Comparison of ENCODE assay signal across 13 cellular contexts in the genomic region with DNA sequence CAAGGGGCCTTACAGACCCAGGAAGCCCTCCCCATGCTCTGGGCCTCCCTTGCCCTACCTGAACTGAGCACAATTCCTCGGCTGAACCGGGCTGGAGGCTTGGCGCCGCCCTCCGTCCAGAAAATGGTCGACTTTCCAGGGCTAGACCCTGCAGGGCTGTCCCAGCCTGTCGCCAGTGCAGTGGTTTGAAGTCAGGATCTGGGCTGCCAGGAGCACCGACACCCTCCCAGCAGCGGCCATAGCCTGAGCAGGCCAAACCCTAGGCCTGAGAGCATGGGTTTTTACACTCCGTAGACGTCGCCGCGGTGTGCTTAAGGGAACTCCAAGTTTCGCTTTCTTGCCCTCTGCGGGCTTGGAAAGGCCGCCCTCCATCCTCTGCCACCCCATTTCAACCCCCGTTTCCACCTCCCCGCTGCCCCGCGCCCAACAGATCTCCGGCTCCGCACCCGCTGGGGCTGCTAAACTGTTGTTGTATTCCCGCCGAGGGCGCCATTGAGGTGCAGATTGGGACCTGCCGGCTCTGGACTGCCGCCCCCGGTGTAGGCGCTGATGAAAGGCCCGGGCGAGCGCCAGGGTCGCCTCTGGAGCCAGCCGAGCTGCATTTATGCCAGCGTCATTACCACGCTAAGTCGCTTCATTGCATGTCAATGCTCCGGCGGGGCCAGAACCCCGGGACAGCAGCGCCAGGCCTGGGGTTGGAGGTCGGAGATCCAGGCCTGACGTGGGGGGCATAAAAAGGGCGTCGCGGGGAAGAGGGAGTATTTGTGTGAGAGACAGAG. TPM values are rescaled to one million over a fixed set of nuclear protein-coding genes. Genes with fewer than 3 reads are reported as not detected.
DNase-seq lines count a peak whose midpoint lies in the region; ATAC-seq and TF ChIP-seq lines count a peak whose summit lies in the region.
"Had no signal": no experiment of that assay in that cellular context is flagged by ENCODE, and none has a peak within 500 bp of the region (broad histone marks: within the 10 kb centered on the region; RNA-seq: fewer than 3 reads in every experiment).

No MANE protein-coding gene starts in this region.

- TF ChIP-seq CTCF in right atrium auricular region (IDR thresholded peaks at IDR 0.05) (no peak), MCF 10A (IDR thresholded peaks at IDR 0.05; ENCODE audit: unreplicated experiment) (no peak), kidney epithelial cell (IDR thresholded peaks at IDR 0.05; ENCODE audit: insufficient read depth, low read length, poor library complexity, severe bottlenecking) (no peak), type B pancreatic cell (conservative IDR thresholded peaks at IDR 0.05) (no peak), prostate gland (IDR thresholded peaks at IDR 0.05) (no peak)

- H3K9me3 Mint-ChIP-seq in MCF 10A (ENCODE audit: unreplicated experiment), result no peaks in the 10 kb centered on the region
- no peaks in the 10 kb centered on the region for H3K9me3 Mint-ChIP-seq in type B pancreatic cell

- peak overlapping the region; percentile 94 for H3K4me3 Mint-ChIP-seq in MCF 10A (ENCODE audit: unreplicated experiment)
- peak overlapping the region; percentile 95 for H3K4me3 Mint-ChIP-seq in type B pancreatic cell

- TF ChIP-seq POLR2A in prostate gland (IDR thresholded peaks at IDR 0.05), result no peak

- H3K27ac ChIP-seq in right atrium auricular region (no peak overlapping the region), prostate gland (peak overlapping the region in 1 of 2 donors; percentile 47)
- H3K27ac ChIP-seq: BLaER1, thyroid gland had no signal

- H3K4me1 Mint-ChIP-seq in MCF 10A (ENCODE audit: insufficient read depth, unreplicated experiment) (peaks cover 24% of the 10 kb centered on the region), type B pancreatic cell (ENCODE audit: unreplicated experiment) (peaks cover 16% of the 10 kb centered on the region)

- peak overlapping the region; percentile 99 for H3K27ac Mint-ChIP-seq in MCF 10A (ENCODE audit: low read depth, unreplicated experiment)
- peak overlapping the region; percentile 98 for H3K27ac Mint-ChIP-seq in type B pancreatic cell

- peaks cover 57 to 73% of the 10 kb centered on the region in 2 donors for H3K27me3 ChIP-seq in right atrium auricular region
- H3K27me3 ChIP-seq in kidney epithelial cell (ENCODE audit: control insufficient read depth, insufficient read depth, low read length), result peaks cover 84% of the 10 kb centered on the region
- peaks cover 7% of the 10 kb centered on the region for H3K27me3 ChIP-seq in prostate gland (replicated peaks; ENCODE audit: insufficient read depth)

- H3K4me3 ChIP-seq in right atrium auricular region (peak overlapping the region in 1 of 2 donors; percentile 10), kidney epithelial cell (ENCODE audit: low read depth, low read length) (peak overlapping the region; percentile 23), prostate gland (peak overlapping the region in 1 of 2 donors; percentile 22)
- H3K4me3 ChIP-seq: BLaER1, thyroid gland had no signal

- H3K27me3 Mint-ChIP-seq in MCF 10A (ENCODE audit: insufficient read depth, unreplicated experiment), result no peaks in the 10 kb centered on the region
- peaks cover 94% of the 10 kb centered on the region for H3K27me3 Mint-ChIP-seq in type B pancreatic cell

- WGBS in prostate gland, result 57% methylated on average over 48 of the region's 48 CpGs

- H3K4me1 ChIP-seq in right atrium auricular region, result peaks cover 0 to 41% of the 10 kb centered on the region in 2 donors
- H3K4me1 ChIP-seq in prostate gland (replicated peaks), result peaks cover 3% of the 10 kb centered on the region

- no TSS peak for BruUV-seq in MCF 10A (replicated peaks; lab: Mats Ljungman, UMichigan)

- CTCF ChIA-PET in MCF 10A (lab: Yijun Ruan, JAX), result interaction anchor here (0.6 to 4.8 kb wide), 6 partner anchors 11 to 351 kb away, joined by 3 to 50 read pairs (median 18); no protein-coding TSS in a partner anchor

- peak; percentile 17 for DNase-seq in left cardiac atrium
- DNase-seq in right atrium auricular region (ENCODE audit: low spot score), result no peak
- DNase-seq in MCF 10A (ENCODE audit: unreplicated experiment), result peak; percentile 64
- no peak for DNase-seq in kidney epithelial cell (ENCODE audit: low read depth)
- DNase-seq in type B pancreatic cell (ENCODE audit: extremely low spot score, unreplicated experiment), result no peak
- DNase-seq in prostate gland (ENCODE audit: low spot score), result no peak
- DNase-seq in NCI-H69 (lab: John Stamatoyannopoulos, UW), result no peak
- DNase-seq: NCI-H524, T-helper 1 cell, thyroid gland had no signal

- POLR2A ChIA-PET in MCF 10A (lab: Yijun Ruan, JAX), result interaction anchor here (0.6 to 14.6 kb wide), 18 partner anchors 9 to 1887 kb away, joined by 3 to 763 read pairs (median 6); a partner anchor contains a TSS

- H3K36me3 Mint-ChIP-seq in MCF 10A (ENCODE audit: insufficient read depth, unreplicated experiment) (peaks cover 42% of the 10 kb centered on the region), type B pancreatic cell (peaks cover 21% of the 10 kb centered on the region)

- H3K9me3 ChIP-seq in right atrium auricular region (no peaks in the 10 kb centered on the region), prostate gland (no peaks in the 10 kb centered on the region)
- H3K9me3 ChIP-seq: thyroid gland had no signal

- no peak for ATAC-seq in left cardiac atrium
- ATAC-seq in HG03442 (IDR thresholded peaks at IDR 0.05; ENCODE audit: unreplicated experiment), result no peak

- no peaks in the 10 kb centered on the region for H3K36me3 ChIP-seq in right atrium auricular region
- H3K36me3 ChIP-seq in kidney epithelial cell (ENCODE audit: control insufficient read depth, insufficient read depth, low read length), result no peaks in the 10 kb centered on the region
- H3K36me3 ChIP-seq in prostate gland, result no peaks in the 10 kb centered on the region
- H3K36me3 ChIP-seq: BLaER1, thyroid gland had no signal

- intact Hi-C loops in left cardiac atrium (cut with DNase I), result no loop called here
- intact Hi-C loops in MCF 10A (cut with micrococcal nuclease), result loop anchor here (5.0 to 10.0 kb wide), 3 partner anchors 565 to 1272 kb away; no protein-coding TSS in a partner anchor
- intact Hi-C loops in prostate gland (cut with DNase I), result no loop called here

RNA-seq across cellular contexts. Expression of a gene that starts 2.2 kb away (rescaled TPM):
- under 1 TPM; 0.44 to 0.79 TPM for total RNA-seq in left cardiac atrium
- under 1 TPM in 1 of 2 donors, not detected in 1; 0.12 TPM for total RNA-seq in right atrium auricular region
- total RNA-seq in MCF 10A (2022), result 78.2 and 87.4 TPM in 2 replicates
- 8.8 and 11.2 TPM in 2 replicates for total RNA-seq in kidney epithelial cell
- total RNA-seq in type B pancreatic cell (ENCODE audit: low replicate concordance), result 66.6 and 143 TPM in 2 replicates
- 10 to 100 TPM; 16.0 to 20.4 TPM for total RNA-seq in prostate gland
- total RNA-seq: mononuclear cell had no signal

Comparison
In these comparisons a context has a peak if more than half of its experiments do, and no peak if none do; other contexts are left out.
1. DNase-seq: peak in left cardiac atrium (single experiment) and MCF 10A (single experiment); none in right atrium auricular region (single experiment), kidney epithelial cell (single experiment), type B pancreatic cell (single experiment), prostate gland (single experiment) and NCI-H69 (single experiment).